In genomic region chr2:42092084-42092996, GRCh38 we compare ENCODE assay signal across 1 cellular context.
A peak's percentile ranks its signal among the peaks of the same experiment; 100 is the strongest.
TF ChIP-seq lines count a peak whose summit lies in the region.

No MANE protein-coding gene starts in this region.

TF ChIP-seq in K562, 482 proteins besides CTCF, POLR2A, EP300 and RAD21 (continued from another document):
- TF ChIP-seq CCAR2 (IDR thresholded peaks at IDR 0.05; ENCODE audit: low read depth, low read length) (no peak), POLR2AphosphoS2 (IDR thresholded peaks at IDR 0.05; ENCODE audit: low read length) (no peak), RFX1 (IDR thresholded peaks at IDR 0.05) (no peak), RBM15 (IDR thresholded peaks at IDR 0.05; ENCODE audit: insufficient read depth, low read length) (no peak), TCF3 (CRISPR knock-in tag; IDR thresholded peaks at IDR 0.05) (peak; percentile 78), TAL1 (IDR thresholded peaks at IDR 0.05) (peak; percentile 51), FOXA3 (CRISPR knock-in tag; conservative IDR thresholded peaks at IDR 0.05 in 1 of 2, IDR thresholded peaks at IDR 0.05 in 1 of 2) (peak in 1 of 2 experiments; percentile 78; a peak in 2 of 4 replicates), FOXJ3 (CRISPR knock-in tag; IDR thresholded peaks at IDR 0.05) (no peak), TGIF2 (CRISPR knock-in tag; IDR thresholded peaks at IDR 0.05) (no peak), CBFA2T3 (IDR thresholded peaks at IDR 0.05) (peak; percentile 55), ZNF3 (CRISPR knock-in tag; IDR thresholded peaks at IDR 0.05) (no peak), SIN3B (IDR thresholded peaks at IDR 0.05; ENCODE audit: low read depth) (no peak), SOX6 (IDR thresholded peaks at IDR 0.05) (peak; percentile 50), RBFOX2 (IDR thresholded peaks at IDR 0.05; ENCODE audit: low read depth, low read length) (no peak), FOXJ2 (tag; IDR thresholded peaks at IDR 0.05) (no peak), TEAD4 (IDR thresholded peaks at IDR 0.05; ENCODE audit: low read length) (0 out of 2 replicates have a peak, but pooled peaks have one; percentile 21), TEAD4 (CRISPR knock-in tag; IDR thresholded peaks at IDR 0.05; ENCODE audit: borderline replicate concordance) (no peak)
- TF ChIP-seq, protein P1, sequence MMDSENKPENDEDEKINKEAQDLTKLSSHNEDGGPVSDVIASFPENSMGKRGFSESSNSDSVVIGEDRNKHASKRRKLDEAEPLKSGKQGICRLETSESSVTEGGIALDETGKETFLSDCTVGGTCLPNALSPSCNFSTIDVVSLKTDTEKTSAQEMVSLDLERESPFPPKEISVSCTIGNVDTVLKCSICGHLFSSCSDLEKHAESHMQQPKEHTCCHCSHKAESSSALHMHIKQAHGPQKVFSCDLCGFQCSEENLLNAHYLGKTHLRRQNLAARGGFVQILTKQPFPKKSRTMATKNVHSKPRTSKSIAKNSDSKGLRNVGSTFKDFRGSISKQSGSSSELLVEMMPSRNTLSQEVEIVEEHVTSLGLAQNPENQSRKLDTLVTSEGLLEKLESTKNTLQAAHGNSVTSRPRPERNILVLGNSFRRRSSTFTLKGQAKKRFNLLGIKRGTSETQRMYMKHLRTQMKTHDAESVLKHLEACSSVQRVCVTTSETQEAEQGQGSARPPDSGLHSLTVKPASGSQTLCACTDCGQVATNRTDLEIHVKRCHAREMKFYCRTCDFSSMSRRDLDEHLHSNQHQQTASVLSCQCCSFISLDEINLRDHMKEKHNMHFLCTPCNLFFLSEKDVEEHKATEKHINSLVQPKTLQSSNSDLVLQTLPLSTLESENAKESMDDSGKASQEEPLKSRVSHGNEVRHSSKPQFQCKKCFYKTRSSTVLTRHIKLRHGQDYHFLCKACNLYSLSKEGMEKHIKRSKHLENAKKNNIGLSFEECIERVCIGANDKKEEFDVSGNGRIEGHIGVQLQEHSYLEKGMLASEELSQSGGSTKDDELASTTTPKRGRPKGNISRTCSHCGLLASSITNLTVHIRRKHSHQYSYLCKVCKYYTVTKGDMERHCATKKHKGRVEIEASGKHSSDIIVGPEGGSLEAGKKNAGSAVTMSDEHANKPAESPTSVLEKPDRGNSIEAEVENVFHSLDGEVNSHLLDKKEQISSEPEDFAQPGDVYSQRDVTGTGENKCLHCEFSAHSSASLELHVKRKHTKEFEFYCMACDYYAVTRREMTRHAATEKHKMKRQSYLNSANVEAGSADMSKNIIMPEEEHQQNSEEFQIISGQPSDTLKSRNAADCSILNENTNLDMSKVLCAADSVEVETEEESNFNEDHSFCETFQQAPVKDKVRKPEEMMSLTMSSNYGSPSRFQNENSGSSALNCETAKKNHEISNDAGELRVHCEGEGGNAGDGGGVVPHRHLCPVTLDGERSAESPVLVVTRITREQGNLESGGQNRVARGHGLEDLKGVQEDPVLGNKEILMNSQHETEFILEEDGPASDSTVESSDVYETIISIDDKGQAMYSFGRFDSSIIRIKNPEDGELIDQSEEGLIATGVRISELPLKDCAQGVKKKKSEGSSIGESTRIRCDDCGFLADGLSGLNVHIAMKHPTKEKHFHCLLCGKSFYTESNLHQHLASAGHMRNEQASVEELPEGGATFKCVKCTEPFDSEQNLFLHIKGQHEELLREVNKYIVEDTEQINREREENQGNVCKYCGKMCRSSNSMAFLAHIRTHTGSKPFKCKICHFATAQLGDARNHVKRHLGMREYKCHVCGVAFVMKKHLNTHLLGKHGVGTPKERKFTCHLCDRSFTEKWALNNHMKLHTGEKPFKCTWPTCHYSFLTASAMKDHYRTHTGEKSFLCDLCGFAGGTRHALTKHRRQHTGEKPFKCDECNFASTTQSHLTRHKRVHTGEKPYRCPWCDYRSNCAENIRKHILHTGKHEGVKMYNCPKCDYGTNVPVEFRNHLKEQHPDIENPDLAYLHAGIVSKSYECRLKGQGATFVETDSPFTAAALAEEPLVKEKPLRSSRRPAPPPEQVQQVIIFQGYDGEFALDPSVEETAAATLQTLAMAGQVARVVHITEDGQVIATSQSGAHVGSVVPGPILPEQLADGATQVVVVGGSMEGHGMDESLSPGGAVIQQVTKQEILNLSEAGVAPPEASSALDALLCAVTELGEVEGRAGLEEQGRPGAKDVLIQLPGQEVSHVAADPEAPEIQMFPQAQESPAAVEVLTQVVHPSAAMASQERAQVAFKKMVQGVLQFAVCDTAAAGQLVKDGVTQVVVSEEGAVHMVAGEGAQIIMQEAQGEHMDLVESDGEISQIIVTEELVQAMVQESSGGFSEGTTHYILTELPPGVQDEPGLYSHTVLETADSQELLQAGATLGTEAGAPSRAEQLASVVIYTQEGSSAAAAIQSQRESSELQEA (IDR thresholded peaks at IDR 0.05; ENCODE audit: low read depth): no peak
- TF ChIP-seq, protein P2, sequence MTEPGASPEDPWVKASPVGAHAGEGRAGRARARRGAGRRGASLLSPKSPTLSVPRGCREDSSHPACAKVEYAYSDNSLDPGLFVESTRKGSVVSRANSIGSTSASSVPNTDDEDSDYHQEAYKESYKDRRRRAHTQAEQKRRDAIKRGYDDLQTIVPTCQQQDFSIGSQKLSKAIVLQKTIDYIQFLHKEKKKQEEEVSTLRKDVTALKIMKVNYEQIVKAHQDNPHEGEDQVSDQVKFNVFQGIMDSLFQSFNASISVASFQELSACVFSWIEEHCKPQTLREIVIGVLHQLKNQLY (CRISPR knock-in tag; conservative IDR thresholded peaks at IDR 0.05): no peak
- TF ChIP-seq, protein P3, sequence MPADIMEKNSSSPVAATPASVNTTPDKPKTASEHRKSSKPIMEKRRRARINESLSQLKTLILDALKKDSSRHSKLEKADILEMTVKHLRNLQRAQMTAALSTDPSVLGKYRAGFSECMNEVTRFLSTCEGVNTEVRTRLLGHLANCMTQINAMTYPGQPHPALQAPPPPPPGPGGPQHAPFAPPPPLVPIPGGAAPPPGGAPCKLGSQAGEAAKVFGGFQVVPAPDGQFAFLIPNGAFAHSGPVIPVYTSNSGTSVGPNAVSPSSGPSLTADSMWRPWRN (IDR thresholded peaks at IDR 0.05; ENCODE audit: low read depth): peak; percentile 71
- TF ChIP-seq, protein P4, sequence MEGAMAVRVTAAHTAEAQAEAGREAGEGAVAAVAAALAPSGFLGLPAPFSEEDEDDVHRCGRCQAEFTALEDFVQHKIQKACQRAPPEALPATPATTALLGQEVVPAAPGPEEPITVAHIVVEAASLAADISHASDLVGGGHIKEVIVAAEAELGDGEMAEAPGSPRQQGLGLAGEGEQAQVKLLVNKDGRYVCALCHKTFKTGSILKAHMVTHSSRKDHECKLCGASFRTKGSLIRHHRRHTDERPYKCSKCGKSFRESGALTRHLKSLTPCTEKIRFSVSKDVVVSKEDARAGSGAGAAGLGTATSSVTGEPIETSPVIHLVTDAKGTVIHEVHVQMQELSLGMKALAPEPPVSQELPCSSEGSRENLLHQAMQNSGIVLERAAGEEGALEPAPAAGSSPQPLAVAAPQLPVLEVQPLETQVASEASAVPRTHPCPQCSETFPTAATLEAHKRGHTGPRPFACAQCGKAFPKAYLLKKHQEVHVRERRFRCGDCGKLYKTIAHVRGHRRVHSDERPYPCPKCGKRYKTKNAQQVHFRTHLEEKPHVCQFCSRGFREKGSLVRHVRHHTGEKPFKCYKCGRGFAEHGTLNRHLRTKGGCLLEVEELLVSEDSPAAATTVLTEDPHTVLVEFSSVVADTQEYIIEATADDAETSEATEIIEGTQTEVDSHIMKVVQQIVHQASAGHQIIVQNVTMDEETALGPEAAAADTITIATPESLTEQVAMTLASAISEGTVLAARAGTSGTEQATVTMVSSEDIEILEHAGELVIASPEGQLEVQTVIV (CRISPR knock-in tag; IDR thresholded peaks at IDR 0.05; ENCODE audit: borderline replicate concordance): no peak
- TF ChIP-seq, protein P5, sequence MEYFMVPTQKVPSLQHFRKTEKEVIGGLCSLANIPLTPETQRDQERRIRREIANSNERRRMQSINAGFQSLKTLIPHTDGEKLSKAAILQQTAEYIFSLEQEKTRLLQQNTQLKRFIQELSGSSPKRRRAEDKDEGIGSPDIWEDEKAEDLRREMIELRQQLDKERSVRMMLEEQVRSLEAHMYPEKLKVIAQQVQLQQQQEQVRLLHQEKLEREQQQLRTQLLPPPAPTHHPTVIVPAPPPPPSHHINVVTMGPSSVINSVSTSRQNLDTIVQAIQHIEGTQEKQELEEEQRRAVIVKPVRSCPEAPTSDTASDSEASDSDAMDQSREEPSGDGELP (CRISPR knock-in tag; IDR thresholded peaks at IDR 0.05; ENCODE audit: borderline replicate concordance): peak; percentile 65
